In the genomic region with DNA sequence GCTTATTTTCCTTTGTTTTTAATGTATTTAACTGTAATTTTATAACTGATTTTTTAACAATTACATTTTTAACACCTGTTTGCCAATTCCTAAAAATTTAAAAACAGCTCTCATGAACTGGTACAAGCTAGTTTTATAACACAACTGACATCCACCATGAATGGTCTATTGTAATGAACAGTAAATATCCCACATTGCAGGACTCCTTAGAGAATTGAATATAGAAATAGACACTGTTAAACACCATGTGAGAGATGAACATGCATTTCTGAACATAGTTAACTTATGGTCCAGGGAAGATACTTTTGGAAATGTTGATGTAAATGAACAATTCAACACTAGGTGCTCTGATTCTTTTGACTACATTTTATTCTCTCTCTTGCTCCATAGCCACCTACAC, we compare ENCODE assay signal across 3 cellular contexts.
"Had no signal": no experiment of that assay in that cellular context is flagged by ENCODE, and none has a peak within 500 bp of the region (broad histone marks: within the 10 kb centered on the region; RNA-seq: fewer than 3 reads in every experiment).

No MANE protein-coding gene starts in this region.

- ATAC-seq: GM12878 had no signal

- DNase-seq: GDM1, GF-D8 had no signal

- H3K4me3 ChIP-seq: GM12878 had no signal
